ENCODE assay signal across 8 cellular contexts in genomic region chr20:3046677-3047462, GRCh38. TPM values are rescaled to one million over a fixed set of nuclear protein-coding genes. Genes with fewer than 3 reads are reported as not detected.
DNase-seq lines count a peak whose midpoint lies in the region; ATAC-seq and TF ChIP-seq lines count a peak whose summit lies in the region.

No MANE protein-coding gene starts in this region.

- no peak for TF ChIP-seq RAD21 in HCT116 (IDR thresholded peaks at IDR 0.05; ENCODE audit: low read depth)

- TF ChIP-seq POLR2A in HCT116 (IDR thresholded peaks at IDR 0.05; ENCODE audit: borderline replicate concordance, extremely low read depth, insufficient read depth, insufficient read length) (no peak), vagina (IDR thresholded peaks at IDR 0.05) (no peak)

- peaks cover 4% of the 10 kb centered on the region for H3K36me3 ChIP-seq in BE2C
- H3K36me3 ChIP-seq in HCT116 (ENCODE audit: control insufficient read depth in 1 of 2, insufficient read depth in 2 of 2, low read length in 2 of 2): peaks cover 5 to 13% of the 10 kb centered on the region in 2 experiments; a peak in 2 of 4 replicates
- peaks cover 31% of the 10 kb centered on the region for H3K36me3 ChIP-seq in mesodermal cell (ENCODE audit: control insufficient read depth, insufficient read depth, low read length)
- peaks cover 0 to 22% of the 10 kb centered on the region in 2 donors for H3K36me3 ChIP-seq in vagina

- ATAC-seq in HCT116: peak; percentile 21

- TF ChIP-seq CTCF in BE2C (IDR thresholded peaks at IDR 0.05; ENCODE audit: low read depth, low read length): no peak
- no peak for TF ChIP-seq CTCF in HCT116 (IDR thresholded peaks at IDR 0.05 in 2 of 3, conservative IDR thresholded peaks at IDR 0.05 in 1 of 3; ENCODE audit: borderline replicate concordance in 1 of 3, insufficient read depth in 1 of 3, low read depth in 2 of 3, low read length in 2 of 3)
- no peak for TF ChIP-seq CTCF in vagina (IDR thresholded peaks at IDR 0.05)

- no TSS peak for BruUV-seq in HCT116 (replicated peaks; lab: Mats Ljungman, UMichigan)

- intact Hi-C loops in HCT116 (cut with micrococcal nuclease): no loop called here
- intact Hi-C loops in vagina (cut with DNase I): no loop called here

- H3K27ac ChIP-seq in HCT116 (ENCODE audit: low read depth, low read length): peak overlapping the region; percentile 87
- no peak overlapping the region for H3K27ac ChIP-seq in mesodermal cell (ENCODE audit: low read depth, low read length, severe bottlenecking)
- peak overlapping the region; percentile 82 for H3K27ac ChIP-seq in vagina

- POLR2A ChIA-PET in HCT116 (lab: Charles Lee): no interaction called here

- peak overlapping the region; percentile 97 for H3K4me2 ChIP-seq in HCT116 (ENCODE audit: low read length)

- WGBS in mesodermal cell (ENCODE audit: insufficient coverage in 2 of 2), 2 experiments: 38 to 41% methylated on average over 33 to 35 of the region's 39 CpGs

- RAD21 ChIA-PET in HCT116 (lab: Charles Lee; ENCODE audit: low non-redundant PET in 1 of 2, low total read pairs in 2 of 2, uncharacterized antibody in 2 of 2, unreplicated experiment in 2 of 2): interaction anchor here in 1 of 2 experiments (0.6 kb wide), 1 partner anchor 94 kb away, joined by 4 read pairs; no protein-coding TSS in a partner anchor

- H3K4me1 ChIP-seq in BE2C (no peaks in the 10 kb centered on the region), HCT116 (ENCODE audit: control insufficient read depth in 1 of 2, insufficient read depth in 2 of 2, low read length in 2 of 2) (peaks cover under 1 to 28% of the 10 kb centered on the region in 2 experiments; a peak in 3 of 4 replicates), mesodermal cell (ENCODE audit: control insufficient read depth, insufficient read depth, low read length, poor library complexity, severe bottlenecking) (no peaks in the 10 kb centered on the region), vagina (peaks cover 35% of the 10 kb centered on the region)

- H3K79me2 ChIP-seq in HCT116 (ENCODE audit: insufficient read depth, low read length): peaks cover 27% of the 10 kb centered on the region

- H3K27me3 ChIP-seq in BE2C: no peaks in the 10 kb centered on the region
- H3K27me3 ChIP-seq in HCT116 (ENCODE audit: insufficient read depth, low read length): no peaks in the 10 kb centered on the region
- H3K27me3 ChIP-seq in vagina: no peaks in the 10 kb centered on the region

- H3K9me3 ChIP-seq in BE2C (no peaks in the 10 kb centered on the region), HCT116 (ENCODE audit: control insufficient read depth in 1 of 2, insufficient read depth in 1 of 2, low read depth in 1 of 2, low read length in 2 of 2) (no peaks in the 10 kb centered on the region), mesodermal cell (ENCODE audit: control insufficient read depth, low read length) (no peaks in the 10 kb centered on the region), vagina (no peaks in the 10 kb centered on the region)

- no peak overlapping the region for H2AFZ ChIP-seq in HCT116 (ENCODE audit: low read depth, low read length, poor library complexity, severe bottlenecking)

- no peaks in the 10 kb centered on the region for H4K20me1 ChIP-seq in HCT116 (ENCODE audit: insufficient read depth)

- peak overlapping the region; percentile 88 for H3K9ac ChIP-seq in HCT116 (ENCODE audit: low read length)

- H3K4me3 ChIP-seq in BE2C (ENCODE audit: low read depth, low read length) (peak overlapping the region; percentile 71), HCT116 (replicated peaks in 1 of 2; ENCODE audit: low read depth in 1 of 2, low read length in 2 of 2) (peak overlapping the region; percentile 73 to 97), mesodermal cell (ENCODE audit: extremely low read depth, insufficient read depth, low read length, poor library complexity, severe bottlenecking) (peak overlapping the region; percentile 96), vagina (peak overlapping the region; percentile 88 to 91)

- DNase-seq in BE2C: no peak
- DNase-seq in HCT116 (ENCODE audit: low read depth, low spot score): peak; percentile 34
- peak; percentile 36 for DNase-seq in NCI-H774 (lab: John Stamatoyannopoulos, UW)
- DNase-seq in cerebellar cortex (ENCODE audit: low spot score): peak; percentile 35
- no peak for DNase-seq in vagina (ENCODE audit: extremely low spot score in 2 of 2)
- no peak for DNase-seq in stimulated activated CD4-positive, alpha-beta T cell treated with anti-CD3 and anti-CD28 coated beads, Interleukin-12 subunit alpha, Interleukin-12 subunit beta, amount 100 ng/mL, for 4 hours
- no peak for DNase-seq in cerebellar nuclear complex (lab: John Stamatoyannopoulos, UW)

- CTCF ChIA-PET in HCT116 (lab: Charles Lee): interaction anchor here (0.9 kb wide), 1 partner anchor 230 kb away, joined by 3 read pairs; no protein-coding TSS in a partner anchor

- H3K9me2 ChIP-seq in HCT116 (ENCODE audit: insufficient read depth): no peaks in the 10 kb centered on the region

TF ChIP-seq in HCT116, 20 proteins besides CTCF, POLR2A, EP300 and RAD21:
- peak; percentile 73 for TF ChIP-seq ZFX (IDR thresholded peaks at IDR 0.05)
- TF ChIP-seq SP1 (IDR thresholded peaks at IDR 0.05; ENCODE audit: low read depth): no peak
TF ChIP-seq in HCT116: peak in this region for 1.

RNA-seq across cellular contexts. Expression of gene MRPS26, which starts 1.0 kb away (rescaled TPM):
- polyA plus RNA-seq in BE2C (2012; ENCODE audit: insufficient read depth, insufficient read length, low read depth): 123 TPM
- total RNA-seq in HCT116 (2021; ENCODE audit: unreplicated experiment) (84.3 TPM), vagina (52.3 TPM)
- polyA plus RNA-seq in HCT116 (2012): 82.6 and 82.7 TPM in 2 replicates
- polyA plus RNA-seq in mesodermal cell (2013, experiment 1 of 2): 51.1 TPM
- polyA plus RNA-seq in mesodermal cell (2013, experiment 2 of 2): 44.8 TPM

RNA-seq across cellular contexts. Expression of gene GNRH2, which starts 3.4 kb away (rescaled TPM):
- not detected for polyA plus RNA-seq in BE2C (2012; ENCODE audit: insufficient read depth, insufficient read length, low read depth)
- 0.32 TPM for total RNA-seq in HCT116 (2021; ENCODE audit: unreplicated experiment)
- 0.31 and 0.70 TPM in 2 replicates for polyA plus RNA-seq in HCT116 (2012)
- polyA plus RNA-seq in mesodermal cell (2013, experiment 1 of 2): not detected
- not detected for polyA plus RNA-seq in mesodermal cell (2013, experiment 2 of 2)
- total RNA-seq in vagina: not detected

RNA-seq across cellular contexts. Expression of gene OXT, which starts 24.6 kb away (rescaled TPM):
- not detected for polyA plus RNA-seq in BE2C (2012; ENCODE audit: insufficient read depth, insufficient read length, low read depth)
- not detected for total RNA-seq in HCT116 (2021; ENCODE audit: unreplicated experiment)
- 0.16 TPM in 1 of 2 replicates, not detected in the other for polyA plus RNA-seq in HCT116 (2012)
- 0.96 TPM for polyA plus RNA-seq in mesodermal cell (2013, experiment 1 of 2)
- not detected for polyA plus RNA-seq in mesodermal cell (2013, experiment 2 of 2)
- not detected for total RNA-seq in vagina

RNA-seq across cellular contexts. Expression of gene AVP, which starts 37.7 kb away (rescaled TPM):
- not detected for polyA plus RNA-seq in BE2C (2012; ENCODE audit: insufficient read depth, insufficient read length, low read depth)
- total RNA-seq in HCT116 (2021; ENCODE audit: unreplicated experiment) (not detected), vagina (not detected)
- not detected in 2 replicates for polyA plus RNA-seq in HCT116 (2012)
- polyA plus RNA-seq in mesodermal cell (2013, experiment 1 of 2): not detected
- polyA plus RNA-seq in mesodermal cell (2013, experiment 2 of 2): not detected

Comparison
In these comparisons a context has a peak if more than half of its experiments do, and no peak if none do; other contexts are left out.
1. DNase-seq: peak in HCT116 (single experiment), NCI-H774 (single experiment) and cerebellar cortex (single experiment); none in BE2C (single experiment), vagina (0 of 2), stimulated activated CD4-positive, alpha-beta T cell treated with anti-CD3 and anti-CD28 coated beads, Interleukin-12 subunit alpha, Interleukin-12 subunit beta, amount 100 ng/mL, for 4 hours (single experiment) and cerebellar nuclear complex (0 of 2).
2. Peak in every context shown above with its lines, with median percentiles within 50 percentile points of each other: H3K4me3 ChIP-seq.